15 cellular contexts compared by ENCODE assay signal in genomic region chr3:171354706-171355582, GRCh38.
DNase-seq lines count a peak whose midpoint lies in the region; ATAC-seq and TF ChIP-seq lines count a peak whose summit lies in the region.
"Had no signal": no experiment of that assay in that cellular context is flagged by ENCODE, and none has a peak within 500 bp of the region (broad histone marks: within the 10 kb centered on the region; RNA-seq: fewer than 3 reads in every experiment).

No MANE protein-coding gene starts in this region.

- H3K27me3 Mint-ChIP-seq in activated T-cell treated with anti-CD3 and anti-CD28 coated beads, Interleukin-2, amount 50 U/mL, for 72 hours (ENCODE audit: low read depth), result no peaks in the 10 kb centered on the region
- no peaks in the 10 kb centered on the region for H3K27me3 Mint-ChIP-seq in T-helper 17 cell
- H3K27me3 Mint-ChIP-seq: activated CD4-positive, alpha-beta memory T cell treated with anti-CD3 and anti-CD28 coated beads for 36 hours had no signal

- no peaks in the 10 kb centered on the region for H3K9me3 ChIP-seq in T-helper 17 cell (ENCODE audit: control insufficient read depth, low read length, poor library complexity, severe bottlenecking)
- no peaks in the 10 kb centered on the region for H3K9me3 ChIP-seq in suprapubic skin

- H3K27me3 ChIP-seq in foreskin keratinocyte, result no peaks in the 10 kb centered on the region
- H3K27me3 ChIP-seq in suprapubic skin, result no peaks in the 10 kb centered on the region

- 89% methylated on average over 4 of the region's 4 CpGs for WGBS in suprapubic skin

- peak overlapping the region; percentile 47 for H3K27ac Mint-ChIP-seq in activated T-cell treated with anti-CD3 and anti-CD28 coated beads, Interleukin-2, amount 50 U/mL, for 72 hours
- H3K27ac Mint-ChIP-seq in T-helper 17 cell, result peak overlapping the region; percentile 41

- H3K4me3 ChIP-seq in suprapubic skin, result no peak overlapping the region

- no peaks in the 10 kb centered on the region for H3K9me3 Mint-ChIP-seq in activated T-cell treated with anti-CD3 and anti-CD28 coated beads, Interleukin-2, amount 50 U/mL, for 72 hours
- H3K9me3 Mint-ChIP-seq: activated CD4-positive, alpha-beta memory T cell treated with anti-CD3 and anti-CD28 coated beads for 36 hours had no signal

- no peaks in the 10 kb centered on the region for H3K36me3 ChIP-seq in suprapubic skin

- DNase-seq in activated T-cell treated with anti-CD3 and anti-CD28 coated beads, Interleukin-2, amount 50 U/mL, for 72 hours, result no peak
- no peak for DNase-seq in activated T-cell treated with anti-CD3 and anti-CD28 coated beads, Interleukin-2, amount 50 U/mL, for 48 hours
- no peak for DNase-seq in T-helper 17 cell
- DNase-seq in foreskin keratinocyte, result peak in 1 of 2 donors; percentile 73
- no peak for DNase-seq in suprapubic skin (ENCODE audit: low spot score in 2 of 2)
- DNase-seq in NCI-H526 treated with DMSO at 0.1 percent for 48 hours (lab: John Stamatoyannopoulos, UW), result no peak
- DNase-seq in NCI-H146 (lab: John Stamatoyannopoulos, UW), result no peak
- DNase-seq: ACHN; activated CD4-positive, alpha-beta memory T cell treated with anti-CD3 and anti-CD28 coated beads for 36 hours; hippocampal formation; left ventricle myocardium superior; NCI-H1436 treated with DMSO at 0.1 percent for 48 hours; NCI-H510A treated with DMSO at 0.1 percent for 48 hours had no signal

- H3K4me1 ChIP-seq in foreskin keratinocyte, result peaks cover 63% of the 10 kb centered on the region
- H3K4me1 ChIP-seq in suprapubic skin, result peaks cover 9% of the 10 kb centered on the region

- no peak for TF ChIP-seq POLR2A in suprapubic skin (IDR thresholded peaks at IDR 0.05)

- TF ChIP-seq EP300 in suprapubic skin (IDR thresholded peaks at IDR 0.05), result no peak

- peak overlapping the region; percentile 26 to 70 for H3K4me3 Mint-ChIP-seq in activated T-cell treated with anti-CD3 and anti-CD28 coated beads, Interleukin-2, amount 50 U/mL, for 72 hours
- H3K4me3 Mint-ChIP-seq in T-helper 17 cell, result no peak overlapping the region
- H3K4me3 Mint-ChIP-seq: activated CD4-positive, alpha-beta memory T cell treated with anti-CD3 and anti-CD28 coated beads for 36 hours had no signal

- peak overlapping the region; percentile 24 for H3K27ac ChIP-seq in foreskin keratinocyte
- H3K27ac ChIP-seq in suprapubic skin, result peak overlapping the region; percentile 15
- H3K27ac ChIP-seq: KMS-11 had no signal

- H3K4me1 Mint-ChIP-seq in activated T-cell treated with anti-CD3 and anti-CD28 coated beads, Interleukin-2, amount 50 U/mL, for 72 hours (ENCODE audit: low read depth), result peaks cover 84% of the 10 kb centered on the region
- peaks cover 32% of the 10 kb centered on the region for H3K4me1 Mint-ChIP-seq in T-helper 17 cell

- ATAC-seq in activated T-cell treated with anti-CD3 and anti-CD28 coated beads, Interleukin-2, amount 50 U/mL, for 72 hours (replicated peaks in 1 of 2), result peak in 1 of 2 donors; percentile 31
- ATAC-seq in T-helper 17 cell (no peak), foreskin keratinocyte (peak; percentile 66), GM18909 (IDR thresholded peaks at IDR 0.05; ENCODE audit: poor library complexity, unreplicated experiment) (no peak)
- ATAC-seq: left ventricle myocardium superior had no signal

- no peaks in the 10 kb centered on the region for H3K36me3 Mint-ChIP-seq in activated T-cell treated with anti-CD3 and anti-CD28 coated beads, Interleukin-2, amount 50 U/mL, for 72 hours (ENCODE audit: insufficient read depth in 2 of 2)
- H3K36me3 Mint-ChIP-seq in T-helper 17 cell (ENCODE audit: low read depth), result peaks cover 2% of the 10 kb centered on the region
- H3K36me3 Mint-ChIP-seq: activated CD4-positive, alpha-beta memory T cell treated with anti-CD3 and anti-CD28 coated beads for 36 hours had no signal

- TF ChIP-seq CTCF in foreskin keratinocyte (conservative IDR thresholded peaks at IDR 0.05) (no peak), suprapubic skin (IDR thresholded peaks at IDR 0.05) (no peak)
